13 cellular contexts compared by ENCODE assay signal in the genomic region with DNA sequence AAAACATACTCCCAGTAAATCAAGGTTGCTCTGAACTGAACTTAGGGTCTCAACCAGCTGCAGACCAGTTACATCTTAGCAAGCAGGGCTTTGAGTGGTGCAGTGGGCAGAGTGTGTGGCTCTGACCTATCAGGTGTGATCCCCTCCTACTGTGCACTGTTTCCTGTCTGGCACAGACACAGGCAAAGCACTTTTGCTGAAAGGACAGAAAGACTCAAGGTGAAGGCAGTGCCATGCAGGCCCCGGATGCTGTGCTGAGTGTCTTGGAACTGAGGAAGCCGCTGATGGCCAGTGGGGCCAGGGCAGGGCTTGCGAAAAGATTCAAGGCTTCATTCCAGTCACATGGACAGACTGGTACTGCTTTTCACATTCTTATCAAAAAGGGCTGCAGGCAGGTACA.
DNase-seq lines count a peak whose midpoint lies in the region; TF ChIP-seq lines count a peak whose summit lies in the region.
"Had no signal": no experiment of that assay in that cellular context is flagged by ENCODE, and none has a peak within 500 bp of the region (broad histone marks: within the 10 kb centered on the region; RNA-seq: fewer than 3 reads in every experiment).

No MANE protein-coding gene starts in this region.

- TF ChIP-seq CTCF in H9 (conservative IDR thresholded peaks at IDR 0.05) (no peak), MM.1S (IDR thresholded peaks at IDR 0.05; ENCODE audit: low read length) (no peak), Peyer's patch (IDR thresholded peaks at IDR 0.05) (no peak)

- no peak overlapping the region for H2BK15ac ChIP-seq in H9 (ENCODE audit: low read depth, low read length)
- H2BK15ac ChIP-seq in neuronal stem cell (ENCODE audit: low read length) = no peak overlapping the region

- H3K4me1 ChIP-seq in H9 (ENCODE audit: insufficient read depth, low read length) (peaks cover 2% of the 10 kb centered on the region; the same call in 1 of the 2 replicates), MM.1S (ENCODE audit: low read length) (no peaks in the 10 kb centered on the region), neuronal stem cell (ENCODE audit: control insufficient read depth in 2 of 2, insufficient read depth in 1 of 2, low read depth in 1 of 2, low read length in 2 of 2) (peaks cover 0 to 3% of the 10 kb centered on the region in 2 donors), Peyer's patch (no peaks in the 10 kb centered on the region)
- H3K4me1 ChIP-seq: BE2C had no signal

- DNase-seq in H9 (no peak), MM.1S (peak; percentile 14), RPMI8226 (peak; percentile 70), neuronal stem cell (ENCODE audit: low spot score) (no peak), kidney glomerular epithelial cell (lab: John Stamatoyannopoulos, UW) (no peak), Peyer's patch (no peak)
- DNase-seq: BE2C; CD4-positive, alpha-beta memory T cell; DMS79; GM23248 had no signal

- no peaks in the 10 kb centered on the region; the same call in 1 of the 2 replicates for H3K27me3 Mint-ChIP-seq in H9 (ENCODE audit: low read depth)

- H3K79me2 ChIP-seq in H9 (ENCODE audit: insufficient read depth, low read length) (no peaks in the 10 kb centered on the region), MM.1S (ENCODE audit: low read length) (no peaks in the 10 kb centered on the region)

- H2BK5ac ChIP-seq in H9 (ENCODE audit: insufficient read length, low read length) = no peak overlapping the region
- H2BK5ac ChIP-seq in neuronal stem cell (ENCODE audit: low read length) = no peak overlapping the region

- no CpG with 5 or more reads among the region's 3 CpGs for WGBS in H9 (ENCODE audit: extremely low coverage, insufficient read length, low lambda C conversion rate)
- WGBS in neuronal stem cell (ENCODE audit: extremely low coverage in 2 of 2, insufficient read length in 2 of 2, insufficient replicate concordance in 1 of 2), 2 donors = no CpG with 5 or more reads among the region's 3 CpGs

- H3K56ac ChIP-seq in H9 (ENCODE audit: insufficient read length, low read depth, low read length) = no peak overlapping the region

- H2AFZ ChIP-seq in H9 (ENCODE audit: low read length) (no peak overlapping the region), MM.1S (ENCODE audit: low read length) (no peak overlapping the region), neuronal stem cell (ENCODE audit: low read length) (no peak overlapping the region)
- H2AFZ ChIP-seq: GM23248 had no signal

- H3K36me3 ChIP-seq in MM.1S (replicated peaks; ENCODE audit: insufficient read depth, low read length) (no peaks in the 10 kb centered on the region), neuronal stem cell (replicated peaks in 1 of 2; ENCODE audit: control insufficient read depth in 2 of 2, insufficient read depth in 2 of 2, low read length in 2 of 2) (no peaks in the 10 kb centered on the region), Peyer's patch (no peaks in the 10 kb centered on the region)
- H3K36me3 ChIP-seq: BE2C had no signal

- H3K4me3 ChIP-seq in MM.1S (ENCODE audit: low read length) = no peak overlapping the region
- H3K4me3 ChIP-seq in neuronal stem cell (ENCODE audit: low read length in 2 of 2) = no peak overlapping the region
- no peak overlapping the region for H3K4me3 ChIP-seq in Peyer's patch
- H3K4me3 ChIP-seq: A549, GM12878, GM23248 had no signal

- H2BK120ac ChIP-seq in H9 (ENCODE audit: low read depth, low read length, poor library complexity, severe bottlenecking) (no peak overlapping the region), neuronal stem cell (ENCODE audit: low read depth, low read length) (no peak overlapping the region)

- no peak overlapping the region for H3K27ac Mint-ChIP-seq in H9
- H3K27ac Mint-ChIP-seq: CD4-positive, alpha-beta memory T cell had no signal

- H3K18ac ChIP-seq in H9 (ENCODE audit: insufficient read length, low read depth, low read length) (no peak overlapping the region), neuronal stem cell (ENCODE audit: low read length) (no peak overlapping the region)

- no peaks in the 10 kb centered on the region for H3K23me2 ChIP-seq in H9 (ENCODE audit: insufficient read length, low read depth, low read length, poor library complexity, severe bottlenecking)

- H3K9ac ChIP-seq in H9 (ENCODE audit: extremely low read depth, insufficient read length, low read length) (no peak overlapping the region), MM.1S (ENCODE audit: low read length) (no peak overlapping the region), neuronal stem cell (ENCODE audit: low read depth, low read length, poor library complexity) (no peak overlapping the region)
- H3K9ac ChIP-seq: GM23248 had no signal

- no peak overlapping the region for H3K4me3 Mint-ChIP-seq in H9
- H3K4me3 Mint-ChIP-seq: CD4-positive, alpha-beta memory T cell had no signal

- no peak overlapping the region for H4K8ac ChIP-seq in H9 (replicated peaks; ENCODE audit: insufficient read length, low read depth, low read length)
- H4K8ac ChIP-seq in neuronal stem cell (ENCODE audit: low read depth, low read length) = no peak overlapping the region

- H3T11ph ChIP-seq in H9 (ENCODE audit: low read length) = no peak overlapping the region

- no peaks in the 10 kb centered on the region for H3K9me3 ChIP-seq in H9 (ENCODE audit: control insufficient read depth, low read depth, low read length)
- H3K9me3 ChIP-seq in MM.1S (replicated peaks; ENCODE audit: insufficient read depth, low read length) = no peaks in the 10 kb centered on the region
- peaks cover 0 to 3% of the 10 kb centered on the region in 2 donors for H3K9me3 ChIP-seq in neuronal stem cell (replicated peaks in 1 of 2; ENCODE audit: control insufficient read depth in 2 of 2, insufficient read depth in 1 of 2, low read depth in 1 of 2, low read length in 2 of 2)
- H3K9me3 ChIP-seq in Peyer's patch = no peaks in the 10 kb centered on the region
- H3K9me3 ChIP-seq: A549, BE2C had no signal

- H3K9me3 Mint-ChIP-seq in H9 = no peaks in the 10 kb centered on the region

- H3K27ac ChIP-seq in H9 (ENCODE audit: insufficient read length, low read depth, low read length) (no peak overlapping the region), MM.1S (ENCODE audit: low read length) (no peak overlapping the region), neuronal stem cell (replicated peaks; ENCODE audit: low read length) (no peak overlapping the region), Peyer's patch (no peak overlapping the region)
- H3K27ac ChIP-seq: A549, C4-2B, GM23248 had no signal

- H3K23ac ChIP-seq in H9 (ENCODE audit: insufficient read length, low read depth, low read length) (no peak overlapping the region), neuronal stem cell (ENCODE audit: low read depth, low read length, poor library complexity) (no peak overlapping the region)

- no peak overlapping the region for H2BK20ac ChIP-seq in H9 (ENCODE audit: low read depth, low read length, poor library complexity, severe bottlenecking)

- peaks cover 26 to 32% of the 10 kb centered on the region in 2 experiments for H3K4me1 Mint-ChIP-seq in H9

- H3K9me2 ChIP-seq in MM.1S (replicated peaks; ENCODE audit: insufficient read depth, low read length) = no peaks in the 10 kb centered on the region

- H4K91ac ChIP-seq in H9 (ENCODE audit: insufficient read length, low read depth, low read length) (no peak overlapping the region), neuronal stem cell (ENCODE audit: low read depth, low read length, poor library complexity) (no peak overlapping the region)

- H3K36me3 Mint-ChIP-seq in H9 (ENCODE audit: insufficient read depth in 1 of 3, low read depth in 3 of 3) = no peaks in the 10 kb centered on the region
- H3K36me3 Mint-ChIP-seq: CD4-positive, alpha-beta memory T cell had no signal

- H3K79me1 ChIP-seq in H9 (ENCODE audit: insufficient read depth, low read depth, low read length, poor library complexity, severe bottlenecking) = no peaks in the 10 kb centered on the region
- H3K79me1 ChIP-seq in neuronal stem cell (ENCODE audit: low read depth, low read length) = no peaks in the 10 kb centered on the region

- H4K5ac ChIP-seq in H9 (ENCODE audit: insufficient read length, low read depth, low read length) = no peak overlapping the region

- H3K14ac ChIP-seq in H9 (ENCODE audit: insufficient read depth, low read length) = peak overlapping the region; percentile 45; the same call in 1 of the 2 replicates
- H3K14ac ChIP-seq in neuronal stem cell (ENCODE audit: low read length) = peak overlapping the region; percentile 12

- no peaks in the 10 kb centered on the region for H3K27me3 ChIP-seq in H9 (ENCODE audit: insufficient read depth, low read length)
- H3K27me3 ChIP-seq in MM.1S (replicated peaks; ENCODE audit: insufficient read depth, low read length) = no peaks in the 10 kb centered on the region
- no peaks in the 10 kb centered on the region for H3K27me3 ChIP-seq in neuronal stem cell (ENCODE audit: control insufficient read depth in 3 of 3, insufficient read depth in 3 of 3, low read depth in 1 of 3, low read length in 3 of 3)
- H3K27me3 ChIP-seq in Peyer's patch = no peaks in the 10 kb centered on the region
- H3K27me3 ChIP-seq: BE2C had no signal

- H3K4me2 ChIP-seq in H9 (ENCODE audit: insufficient read depth, insufficient read length, low read length) = no peak overlapping the region
- no peak overlapping the region for H3K4me2 ChIP-seq in MM.1S (ENCODE audit: low read depth, low read length)
- no peak overlapping the region for H3K4me2 ChIP-seq in neuronal stem cell (ENCODE audit: insufficient read depth, low read length, poor library complexity, severe bottlenecking)
- H3K4me2 ChIP-seq: A549 had no signal

- H2BK12ac ChIP-seq in H9 (ENCODE audit: insufficient read length, low read depth, low read length) (no peak overlapping the region), neuronal stem cell (ENCODE audit: low read length) (no peak overlapping the region)

- no peaks in the 10 kb centered on the region for H4K20me1 ChIP-seq in H9 (ENCODE audit: control insufficient read depth, insufficient read depth, insufficient read length)
- no peaks in the 10 kb centered on the region for H4K20me1 ChIP-seq in MM.1S (ENCODE audit: insufficient read depth, low read length)

- no peaks in the 10 kb centered on the region for H3F3A ChIP-seq in MM.1S (ENCODE audit: insufficient read depth, low read length)

- no peak overlapping the region for H2AK5ac ChIP-seq in H9 (ENCODE audit: insufficient read length, low read length)
- H2AK5ac ChIP-seq in neuronal stem cell (ENCODE audit: low read depth, low read length) = no peak overlapping the region

- no peak overlapping the region for H3K4ac ChIP-seq in H9 (ENCODE audit: low read depth, low read length)
- H3K4ac ChIP-seq in neuronal stem cell (ENCODE audit: low read length) = no peak overlapping the region

- no peak for TF ChIP-seq POLR2A in Peyer's patch (IDR thresholded peaks at IDR 0.05)

Comparison
In these comparisons a context has a peak if more than half of its experiments do, and no peak if none do; other contexts are left out.
1. DNase-seq: peak in MM.1S (single experiment) and RPMI8226 (single experiment); none in H9 (single experiment), neuronal stem cell (single experiment), kidney glomerular epithelial cell (single experiment) and Peyer's patch (0 of 3).